31 cellular contexts compared by ENCODE assay signal in the genomic region with DNA sequence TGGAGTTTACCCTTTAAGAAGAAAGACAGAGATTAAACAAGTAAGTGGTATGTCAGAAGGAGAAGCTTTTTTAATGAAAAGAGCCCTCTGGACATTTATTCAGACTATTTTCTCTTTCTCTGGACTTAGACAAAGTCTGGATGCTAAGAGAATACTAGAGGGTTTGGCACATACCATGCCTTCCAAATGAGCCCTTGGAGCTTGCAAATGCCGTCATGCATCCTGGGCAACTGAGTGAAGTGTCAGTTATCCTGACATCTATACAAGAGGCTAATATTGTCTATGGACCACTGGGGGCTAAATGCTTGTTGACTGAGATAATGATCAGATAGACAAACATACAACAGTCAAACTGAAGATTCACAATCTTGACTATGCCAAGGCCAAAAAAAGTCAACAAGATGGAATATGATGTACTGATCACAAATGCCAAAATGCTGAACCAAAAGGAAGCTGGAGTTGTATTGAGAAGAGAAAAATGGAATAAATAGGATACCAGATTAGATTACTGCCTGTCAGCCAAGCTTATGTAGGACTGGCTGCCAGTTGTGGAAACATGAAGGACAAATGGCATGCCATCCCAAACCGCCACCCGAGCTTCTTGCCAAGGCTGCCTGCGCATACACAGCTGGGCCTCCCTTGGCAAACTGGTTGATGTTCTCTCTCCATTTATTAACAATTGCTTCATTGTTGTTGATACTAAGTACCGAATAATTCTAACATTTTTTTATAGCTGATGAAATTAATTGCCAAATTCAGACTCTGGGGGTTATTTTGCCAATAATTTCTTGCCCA.
DNase-seq lines count a peak whose midpoint lies in the region; ATAC-seq and TF ChIP-seq lines count a peak whose summit lies in the region.
"Had no signal": no experiment of that assay in that cellular context is flagged by ENCODE, and none has a peak within 500 bp of the region (broad histone marks: within the 10 kb centered on the region; RNA-seq: fewer than 3 reads in every experiment).

No MANE protein-coding gene starts in this region.

- no peak overlapping the region for H3K27ac ChIP-seq in lower lobe of right lung
- H3K27ac ChIP-seq: BLaER1, neutrophil, RWPE1, stomach had no signal

- intact Hi-C loops in left cardiac atrium (cut with DNase I) (no loop called here), lower lobe of right lung (cut with DNase I) (no loop called here)

- no peaks in the 10 kb centered on the region for H3K36me3 ChIP-seq in lower lobe of right lung
- H3K36me3 ChIP-seq: BLaER1, neutrophil, stomach had no signal

- TF ChIP-seq CTCF in lower lobe of right lung (IDR thresholded peaks at IDR 0.05): no peak

- H3K27me3 ChIP-seq in lower lobe of right lung (ENCODE audit: low read depth): no peaks in the 10 kb centered on the region
- H3K27me3 ChIP-seq: BLaER1, neutrophil, stomach had no signal

- H3K4me3 ChIP-seq in lower lobe of right lung: no peak overlapping the region
- H3K4me3 ChIP-seq: BLaER1, lung, smooth muscle cell, stomach had no signal

- DNase-seq in Ammon's horn (ENCODE audit: low spot score): peak; percentile 90
- DNase-seq in NCI-H446 treated with DMSO at 0.1 percent for 48 hours (lab: John Stamatoyannopoulos, UW): peak; percentile 95
- DNase-seq in left cardiac atrium: peak; percentile 32
- DNase-seq in nucleus accumbens (lab: John Stamatoyannopoulos, UW): peak in 51 of 56 donors; percentile 4 to 80 (median 49)
- DNase-seq in activated effector memory CD4-positive, alpha-beta T cell treated with Interleukin-2 at 50 U/mL for 16 hours: no peak
- no peak for DNase-seq in lower lobe of right lung
- DNase-seq in D341Med (ENCODE audit: low spot score): no peak
- no peak for DNase-seq in OCI-M1 (lab: John Stamatoyannopoulos, UW)
- DNase-seq: ACHN; activated CD8-positive, alpha-beta T cell treated with anti-CD3 and anti-CD28 coated beads, Interleukin-2, amount 10 ng/mL, durations not matched to agents 7 days and 5 days; activated gamma-delta T cell treated with Interleukin-2 at 50 U/mL for 16 hours; activated T-cell treated with anti-CD3 and anti-CD28 coated beads for 4 hours; cerebellar nuclear complex; COR-L47; DMS79; GDM1; kidney; NCI-H1105 treated with DMSO at 0.1 percent for 48 hours; NCI-H2029 treated with DMSO at 0.1 percent for 48 hours; NCI-H226; NCI-H774; SK-N-SH; stimulated activated CD4-positive, alpha-beta T cell treated with anti-CD3 and anti-CD28 coated beads, Interleukin-1b, Interleukin-23, amount 100 ng/mL, for 48 hours; stomach; T-helper 17 cell; trophoblast cell had no signal

- no peaks in the 10 kb centered on the region for H3K9me3 ChIP-seq in lower lobe of right lung
- H3K9me3 ChIP-seq: BLaER1, neutrophil, SK-N-SH had no signal

- ATAC-seq in left cardiac atrium (no peak), lower lobe of right lung (no peak)
- ATAC-seq: activated CD8-positive, alpha-beta T cell treated with anti-CD3 and anti-CD28 coated beads, Interleukin-2, amount 10 ng/mL, durations not matched to agents 7 days and 5 days; T-helper 17 cell had no signal

- no peaks in the 10 kb centered on the region for H3K4me1 ChIP-seq in lower lobe of right lung
- H3K4me1 ChIP-seq: BLaER1, stomach had no signal

Comparison
In these comparisons a context has a peak if more than half of its experiments do, and no peak if none do; other contexts are left out.
1. DNase-seq: peak in Ammon's horn (single experiment), NCI-H446 treated with DMSO at 0.1 percent for 48 hours (single experiment), left cardiac atrium (single experiment) and nucleus accumbens (51 of 56); none in activated effector memory CD4-positive, alpha-beta T cell treated with Interleukin-2 at 50 U/mL for 16 hours (single experiment), lower lobe of right lung (single experiment), D341Med (single experiment) and OCI-M1 (single experiment).